12 cellular contexts compared by ENCODE assay signal in genomic region chr9:117763314-117763713, GRCh38. TPM values are rescaled to one million over a fixed set of nuclear protein-coding genes. Genes with fewer than 3 reads are reported as not detected.
A peak's percentile ranks its signal among the peaks of the same experiment; 100 is the strongest.
DNase-seq lines count a peak whose midpoint lies in the region; ATAC-seq and TF ChIP-seq lines count a peak whose summit lies in the region.
"Had no signal": no experiment of that assay in that cellular context is flagged by ENCODE, and none has a peak within 500 bp of the region (broad histone marks: within the 10 kb centered on the region; RNA-seq: fewer than 3 reads in every experiment).

No MANE protein-coding gene starts in this region.

- H3K27me3 ChIP-seq in ascending aorta = no peaks in the 10 kb centered on the region

- no peak overlapping the region for H3K27ac Mint-ChIP-seq in activated naive CD8-positive, alpha-beta T cell treated with anti-CD3 and anti-CD28 coated beads, Interleukin-2, amount 50 U/mL, for 24 hours
- no peak overlapping the region for H3K27ac Mint-ChIP-seq in activated naive CD8-positive, alpha-beta T cell treated with anti-CD3 and anti-CD28 coated beads for 36 hours
- no peak overlapping the region for H3K27ac Mint-ChIP-seq in stimulated activated effector memory CD8-positive, alpha-beta T cell treated with anti-CD3 and anti-CD28 coated beads, Interleukin-12 subunit alpha, Interleukin-12 subunit beta, amount 100 ng/mL, for 72 hours
- H3K27ac Mint-ChIP-seq: activated T-helper 2 cell treated with anti-CD3 and anti-CD28 coated beads, Interferon-gamma antibody, Interleukin-2, Interleukin-4, amounts not matched to agents 10 μg/mL and 5 μg/mL and 100 μg/mL, durations not matched to agents 14 hours and 24 hours and 36 hours had no signal

- no peaks in the 10 kb centered on the region for H3K36me3 ChIP-seq in ascending aorta

- no peak for DNase-seq in activated naive CD8-positive, alpha-beta T cell treated with anti-CD3 and anti-CD28 coated beads, Interleukin-2, amount 50 U/mL, for 24 hours
- DNase-seq in activated naive CD8-positive, alpha-beta T cell treated with anti-CD3 and anti-CD28 coated beads for 36 hours = no peak
- DNase-seq in foreskin melanocyte (peak; percentile 13), NCI-H748 treated with DMSO at 0.1 percent for 48 hours (lab: John Stamatoyannopoulos, UW) (no peak), ascending aorta (ENCODE audit: low spot score in 2 of 2) (no peak)
- DNase-seq in stimulated activated effector memory CD8-positive, alpha-beta T cell treated with anti-CD3 and anti-CD28 coated beads, Interleukin-12 subunit alpha, Interleukin-12 subunit beta, amount 100 ng/mL, for 72 hours (ENCODE audit: low spot score in 2 of 2) = no peak
- DNase-seq: hippocampal formation; NCI-H2029 treated with DMSO at 0.1 percent for 48 hours; stimulated activated CD4-positive, alpha-beta T cell treated with anti-CD3 and anti-CD28 coated beads, Interleukin-12 subunit alpha, Interleukin-12 subunit beta, amount 100 ng/mL, for 4 hours had no signal

- TF ChIP-seq CTCF in ascending aorta (IDR thresholded peaks at IDR 0.05) = no peak

- peaks cover 15% of the 10 kb centered on the region for H3K27me3 Mint-ChIP-seq in activated naive CD8-positive, alpha-beta T cell treated with anti-CD3 and anti-CD28 coated beads, Interleukin-2, amount 50 U/mL, for 24 hours
- peaks cover 9% of the 10 kb centered on the region for H3K27me3 Mint-ChIP-seq in activated naive CD8-positive, alpha-beta T cell treated with anti-CD3 and anti-CD28 coated beads for 36 hours

- H3K36me3 Mint-ChIP-seq in activated naive CD8-positive, alpha-beta T cell treated with anti-CD3 and anti-CD28 coated beads, Interleukin-2, amount 50 U/mL, for 24 hours (ENCODE audit: low read depth) = no peaks in the 10 kb centered on the region
- no peaks in the 10 kb centered on the region for H3K36me3 Mint-ChIP-seq in activated naive CD8-positive, alpha-beta T cell treated with anti-CD3 and anti-CD28 coated beads for 36 hours
- H3K36me3 Mint-ChIP-seq in stimulated activated effector memory CD8-positive, alpha-beta T cell treated with anti-CD3 and anti-CD28 coated beads, Interleukin-12 subunit alpha, Interleukin-12 subunit beta, amount 100 ng/mL, for 72 hours = no peaks in the 10 kb centered on the region

- no peak overlapping the region for H3K4me3 ChIP-seq in ascending aorta

- H3K4me1 Mint-ChIP-seq in activated naive CD8-positive, alpha-beta T cell treated with anti-CD3 and anti-CD28 coated beads, Interleukin-2, amount 50 U/mL, for 24 hours = no peaks in the 10 kb centered on the region
- H3K4me1 Mint-ChIP-seq in activated naive CD8-positive, alpha-beta T cell treated with anti-CD3 and anti-CD28 coated beads for 36 hours = no peaks in the 10 kb centered on the region
- H3K4me1 Mint-ChIP-seq in stimulated activated effector memory CD8-positive, alpha-beta T cell treated with anti-CD3 and anti-CD28 coated beads, Interleukin-12 subunit alpha, Interleukin-12 subunit beta, amount 100 ng/mL, for 72 hours = no peaks in the 10 kb centered on the region

- H3K9me3 ChIP-seq in ascending aorta = no peaks in the 10 kb centered on the region

- no peaks in the 10 kb centered on the region for H3K9me3 Mint-ChIP-seq in activated naive CD8-positive, alpha-beta T cell treated with anti-CD3 and anti-CD28 coated beads, Interleukin-2, amount 50 U/mL, for 24 hours
- no peaks in the 10 kb centered on the region for H3K9me3 Mint-ChIP-seq in activated naive CD8-positive, alpha-beta T cell treated with anti-CD3 and anti-CD28 coated beads for 36 hours
- no peaks in the 10 kb centered on the region for H3K9me3 Mint-ChIP-seq in stimulated activated effector memory CD8-positive, alpha-beta T cell treated with anti-CD3 and anti-CD28 coated beads, Interleukin-12 subunit alpha, Interleukin-12 subunit beta, amount 100 ng/mL, for 72 hours
- H3K9me3 Mint-ChIP-seq: activated T-helper 2 cell treated with anti-CD3 and anti-CD28 coated beads, Interferon-gamma antibody, Interleukin-2, Interleukin-4, amounts not matched to agents 10 μg/mL and 5 μg/mL and 100 μg/mL, durations not matched to agents 14 hours and 24 hours and 36 hours had no signal

- no peaks in the 10 kb centered on the region for H3K4me1 ChIP-seq in ascending aorta

- ATAC-seq in activated naive CD8-positive, alpha-beta T cell treated with anti-CD3 and anti-CD28 coated beads, Interleukin-2, amount 50 U/mL, for 24 hours = peak; percentile 36
- ATAC-seq in SK-N-SH treated with all-trans-retinoic acid at 6 μM for 48 hours (peak; percentile 48), GM18867 (IDR thresholded peaks at IDR 0.05; ENCODE audit: unreplicated experiment) (no peak)
- ATAC-seq in stimulated activated effector memory CD8-positive, alpha-beta T cell treated with anti-CD3 and anti-CD28 coated beads, Interleukin-12 subunit alpha, Interleukin-12 subunit beta, amount 100 ng/mL, for 72 hours = peak; percentile 79

- no peak overlapping the region for H3K27ac ChIP-seq in ascending aorta

- intact Hi-C loops in ascending aorta (cut with DNase I) = no loop called here

- no peak overlapping the region for H3K4me3 Mint-ChIP-seq in activated naive CD8-positive, alpha-beta T cell treated with anti-CD3 and anti-CD28 coated beads, Interleukin-2, amount 50 U/mL, for 24 hours
- H3K4me3 Mint-ChIP-seq in activated naive CD8-positive, alpha-beta T cell treated with anti-CD3 and anti-CD28 coated beads for 36 hours = no peak overlapping the region
- no peak overlapping the region for H3K4me3 Mint-ChIP-seq in stimulated activated effector memory CD8-positive, alpha-beta T cell treated with anti-CD3 and anti-CD28 coated beads, Interleukin-12 subunit alpha, Interleukin-12 subunit beta, amount 100 ng/mL, for 72 hours

TF ChIP-seq in SK-N-SH treated with all-trans-retinoic acid at 6 μM for 48 hours, 23 proteins besides CTCF, POLR2A, EP300 and RAD21:
- no peak for TF ChIP-seq TSHZ2 (CRISPR knock-in tag; IDR thresholded peaks at IDR 0.05)
- no peak for TF ChIP-seq ZNF565 (CRISPR knock-in tag; conservative IDR thresholded peaks at IDR 0.05; ENCODE audit: low read depth)
- TF ChIP-seq TOX (CRISPR knock-in tag; IDR thresholded peaks at IDR 0.05; ENCODE audit: borderline replicate concordance) = no peak
- no peak for TF ChIP-seq PATZ1 (CRISPR knock-in tag; IDR thresholded peaks at IDR 0.05; ENCODE audit: borderline replicate concordance)

RNA-seq across cellular contexts. Expression of gene TLR4, which starts 59.1 kb away (rescaled TPM):
- not detected for total RNA-seq in activated naive CD8-positive, alpha-beta T cell treated with anti-CD3 and anti-CD28 coated beads for 36 hours
- 32.4 TPM for total RNA-seq in ascending aorta
- total RNA-seq: activated T-helper 2 cell treated with anti-CD3 and anti-CD28 coated beads, Interferon-gamma antibody, Interleukin-2, Interleukin-4, amounts not matched to agents 10 μg/mL and 5 μg/mL and 100 μg/mL, durations not matched to agents 14 hours and 24 hours and 36 hours had no signal

Comparison
In these comparisons a context has a peak if more than half of its experiments do, and no peak if none do; other contexts are left out.
1. RNA of gene TLR4, which starts 59.1 kb away (total RNA-seq): 32.4 TPM in ascending aorta (single experiment); not detected in activated naive CD8-positive, alpha-beta T cell treated with anti-CD3 and anti-CD28 coated beads for 36 hours; every median in the first group is over 10 times any median in the second.